ENCODE assay signal across 8 cellular contexts in genomic region chr3:28348637-28349396, GRCh38. TPM values are rescaled to one million over a fixed set of nuclear protein-coding genes. Genes with fewer than 3 reads are reported as not detected.
DNase-seq lines count a peak whose midpoint lies in the region; ATAC-seq and TF ChIP-seq lines count a peak whose summit lies in the region.

Gene AZI2 (minus strand): TSS chr3:28348824. CDS start chr3:28340617, 8,207 bp downstream.
Gene ZCWPW2 (plus strand): TSS chr3:28348721. CDS start chr3:28413069, 64,348 bp downstream.

- H3K36me3 ChIP-seq in BJ (ENCODE audit: control insufficient read depth, insufficient read depth, low read length) (no peaks in the 10 kb centered on the region), colonic mucosa (no peaks in the 10 kb centered on the region)

- DNase-seq in BJ (ENCODE audit: low read depth) (peak; percentile 69), GM19238 (ENCODE audit: insufficient read length, low spot score) (peak; percentile 35), NCI-H510A treated with DMSO at 0.1 percent for 48 hours (lab: John Stamatoyannopoulos, UW) (peak; percentile 68), colonic mucosa (peak; percentile 97), left colon (peak; percentile 96 to 98)
- DNase-seq in activated CD4-positive, alpha-beta T cell treated with anti-CD3 and anti-CD28 coated beads for 4 hours = peak; percentile 91
- peak; percentile 93 for DNase-seq in stimulated activated CD4-positive, alpha-beta T cell treated with anti-CD3 and anti-CD28 coated beads, Interleukin-1b, Interleukin-23, amount 100 ng/mL, for 48 hours

- POLR2A ChIA-PET in BJ (lab: Charles Lee) = no interaction called here

- intact Hi-C loops in colonic mucosa (cut with DNase I) (no loop called here), left colon (cut with DNase I, micrococcal nuclease) (no loop called here)

- CTCF ChIA-PET in BJ (lab: Yijun Ruan, JAX) = interaction anchor here (0.5 to 1.3 kb wide), 3 partner anchors 13 to 48 kb away, joined by 3 to 4 read pairs (median 4); no protein-coding TSS in a partner anchor

- H3K9me3 ChIP-seq in colonic mucosa = no peaks in the 10 kb centered on the region

- H3K4me3 ChIP-seq in BJ (ENCODE audit: low read depth, low read length) (peak within 1 kb of the TSS; percentile 58), colonic mucosa (peak within 1 kb of the TSS; percentile 85)

- TF ChIP-seq CTCF in BJ (IDR thresholded peaks at IDR 0.05; ENCODE audit: insufficient read depth, low read depth, low read length) (peak; percentile 48), colonic mucosa (IDR thresholded peaks at IDR 0.05) (no peak)

- H3K27me3 ChIP-seq in BJ (ENCODE audit: control insufficient read depth, insufficient read depth, low read length) (no peaks in the 10 kb centered on the region), colonic mucosa (no peaks in the 10 kb centered on the region)

- peak within 1 kb of the TSS; percentile 99 for H3K27ac ChIP-seq in colonic mucosa

- ATAC-seq in HG03442 (IDR thresholded peaks at IDR 0.05; ENCODE audit: unreplicated experiment) (peak; percentile 86), left colon (peak; percentile 98)

- H3K9ac ChIP-seq in colonic mucosa (ENCODE audit: low read depth in 2 of 2, low read length in 2 of 2) = peak within 1 kb of the TSS; percentile 92 to 95

- peaks cover 3% of the 10 kb centered on the region for H3K4me1 ChIP-seq in colonic mucosa

RNA-seq across cellular contexts. Expression of gene AZI2, which starts in this region (rescaled TPM):
- polyA plus RNA-seq in BJ (2011; rRNA removed) = 62.9 and 107 TPM in 2 replicates
- polyA minus RNA-seq in BJ (2011; rRNA and poly(A)+ RNA removed) = 22.2 and 25.3 TPM in 2 replicates
- 10 to 100 TPM; 31.9 to 47.0 TPM for total RNA-seq in colonic mucosa
- 10 to 100 TPM; 43.6 to 58.0 TPM for total RNA-seq in left colon

RNA-seq across cellular contexts. Expression of gene ZCWPW2, which starts in this region (rescaled TPM):
- 0.20 and 0.51 TPM in 2 replicates for polyA plus RNA-seq in BJ (2011; rRNA removed)
- 0.10 TPM in 1 of 2 replicates, not detected in the other for polyA minus RNA-seq in BJ (2011; rRNA and poly(A)+ RNA removed)
- total RNA-seq in colonic mucosa (1 to 10 TPM in 1 of 2 donors, under 1 TPM in 1; 0.32 to 1.0 TPM), left colon (under 1 TPM; 0.42 to 0.98 TPM)

Comparison
In these comparisons a context has a peak if more than half of its experiments do, and no peak if none do; other contexts are left out.
1. Peak in every context shown above with its lines: DNase-seq, ATAC-seq, H3K4me3 ChIP-seq and H3K27ac ChIP-seq.
2. DNase-seq: peak in every context shown above with its lines; median percentile 97 in colonic mucosa; 97 in left colon; 93 in stimulated activated CD4-positive, alpha-beta T cell treated with anti-CD3 and anti-CD28 coated beads, Interleukin-1b, Interleukin-23, amount 100 ng/mL, for 48 hours; 91 in activated CD4-positive, alpha-beta T cell treated with anti-CD3 and anti-CD28 coated beads for 4 hours; 69 in BJ; 68 in NCI-H510A treated with DMSO at 0.1 percent for 48 hours; 35 in GM19238.